22 cellular contexts compared by ENCODE assay signal in genomic region chrX:123917069-123917468, GRCh38. TPM values are rescaled to one million over a fixed set of nuclear protein-coding genes. Genes with fewer than 3 reads are reported as not detected.
DNase-seq lines count a peak whose midpoint lies in the region; ATAC-seq, FAIRE-seq and TF ChIP-seq lines count a peak whose summit lies in the region.
"Had no signal": no experiment of that assay in that cellular context is flagged by ENCODE, and none has a peak within 500 bp of the region (broad histone marks: within the 10 kb centered on the region; RNA-seq: fewer than 3 reads in every experiment).

No MANE protein-coding gene starts in this region.

- H3K4me1 ChIP-seq in SK-N-SH (ENCODE audit: control insufficient read depth in 1 of 2, insufficient read depth in 2 of 2, low read depth in 1 of 2, low read length in 1 of 2) (no peaks in the 10 kb centered on the region), liver (ENCODE audit: control insufficient read depth in 4 of 4, insufficient read depth in 4 of 4, low read length in 3 of 4) (no peaks in the 10 kb centered on the region)
- H3K4me1 ChIP-seq: HAP-1, SJSA1 had no signal

- TF ChIP-seq EP300 in SK-N-SH (IDR thresholded peaks at IDR 0.05; ENCODE audit: borderline replicate concordance in 1 of 2, low read depth in 1 of 2, low read length in 1 of 2): no peak

- H3K4me3 ChIP-seq in SK-N-SH (ENCODE audit: low read depth in 2 of 2, low read length in 1 of 2): no peak overlapping the region
- no peak overlapping the region for H3K4me3 ChIP-seq in bronchial epithelial cell (ENCODE audit: low read depth, low read length)
- no peak overlapping the region for H3K4me3 ChIP-seq in liver (ENCODE audit: low read depth in 1 of 3, low read length in 3 of 3)
- H3K4me3 ChIP-seq: GM23338, HAP-1, SJSA1 had no signal

- FAIRE-seq in bronchial epithelial cell (lab: Jason Lieb, UNC): no peak
- FAIRE-seq: GM12891, HTR-8/SVneo had no signal

- H3K9me3 Mint-ChIP-seq in activated CD8-positive, alpha-beta memory T cell treated with anti-CD3 and anti-CD28 coated beads, Interleukin-2, amount 10 ng/mL, durations not matched to agents 7 days and 5 days (ENCODE audit: low read depth): no peaks in the 10 kb centered on the region
- H3K9me3 Mint-ChIP-seq: GM23338 had no signal

- CTCF ChIA-PET in SK-N-SH (lab: Yijun Ruan, JAX): no interaction called here
- CTCF ChIA-PET in activated CD8-positive, alpha-beta memory T cell treated with anti-CD3 and anti-CD28 coated beads, Interleukin-2, amount 10 ng/mL, durations not matched to agents 7 days and 5 days (lab: Charles Lee): no interaction called here

- POLR2A ChIA-PET in SK-N-SH (lab: Yijun Ruan, JAX): no interaction called here

- no peak overlapping the region for H3K27ac Mint-ChIP-seq in activated CD8-positive, alpha-beta memory T cell treated with anti-CD3 and anti-CD28 coated beads, Interleukin-2, amount 10 ng/mL, durations not matched to agents 7 days and 5 days
- H3K27ac Mint-ChIP-seq: GM23338 had no signal

- no peak overlapping the region for H3K4me3 Mint-ChIP-seq in activated CD8-positive, alpha-beta memory T cell treated with anti-CD3 and anti-CD28 coated beads, Interleukin-2, amount 10 ng/mL, durations not matched to agents 7 days and 5 days
- H3K4me3 Mint-ChIP-seq: GM23338 had no signal

- H3K36me3 ChIP-seq in SK-N-SH (replicated peaks in 1 of 2; ENCODE audit: control insufficient read depth in 1 of 2, insufficient read depth in 2 of 2, low read length in 1 of 2): peaks cover 0 to 3% of the 10 kb centered on the region in 2 experiments
- no peaks in the 10 kb centered on the region for H3K36me3 ChIP-seq in bronchial epithelial cell (ENCODE audit: control insufficient read depth, insufficient read depth, low read length)
- no peaks in the 10 kb centered on the region for H3K36me3 ChIP-seq in liver (ENCODE audit: control insufficient read depth in 4 of 4, insufficient read depth in 3 of 4, low read depth in 1 of 4, low read length in 3 of 4)
- H3K36me3 ChIP-seq: HAP-1, SJSA1 had no signal

- no peak for DNase-seq in SK-N-SH
- peak; percentile 23 for DNase-seq in bronchial epithelial cell (ENCODE audit: low read depth)
- DNase-seq in activated CD8-positive, alpha-beta memory T cell treated with anti-CD3 and anti-CD28 coated beads, Interleukin-2, amount 10 ng/mL, durations not matched to agents 7 days and 5 days: no peak
- DNase-seq: DND-41, IMR-90, NCI-H1105 treated with DMSO at 0.1 percent for 48 hours, NCI-H2029 treated with DMSO at 0.1 percent for 48 hours, NCI-H2171, NCI-H524 treated with DMSO at 0.1 percent for 48 hours, NCI-H82, SW 1271 had no signal

- no peak overlapping the region for H3K4me2 ChIP-seq in SK-N-SH
- H3K4me2 ChIP-seq: GM23338 had no signal

- no peaks in the 10 kb centered on the region for H4K20me1 ChIP-seq in SK-N-SH (ENCODE audit: insufficient read depth)

- no peak overlapping the region for H2AFZ ChIP-seq in SK-N-SH (ENCODE audit: low read depth)
- H2AFZ ChIP-seq: GM23338 had no signal

- no peaks in the 10 kb centered on the region for H3K9me2 ChIP-seq in SK-N-SH

- no peaks in the 10 kb centered on the region; the same call in 1 of the 2 replicates for H3K27me3 ChIP-seq in SK-N-SH (ENCODE audit: insufficient read depth)
- H3K27me3 ChIP-seq in bronchial epithelial cell (ENCODE audit: control insufficient read depth, insufficient read depth, low read length): no peaks in the 10 kb centered on the region
- H3K27me3 ChIP-seq in liver (ENCODE audit: control insufficient read depth in 4 of 4, insufficient read depth in 4 of 4, low read length in 3 of 4): no peaks in the 10 kb centered on the region
- H3K27me3 ChIP-seq: SJSA1 had no signal

- H3K27me3 Mint-ChIP-seq in activated CD8-positive, alpha-beta memory T cell treated with anti-CD3 and anti-CD28 coated beads, Interleukin-2, amount 10 ng/mL, durations not matched to agents 7 days and 5 days: no peaks in the 10 kb centered on the region

- TF ChIP-seq POLR2A in GM18505 (IDR thresholded peaks at IDR 0.05; ENCODE audit: borderline replicate concordance, extremely low read depth, insufficient read depth, insufficient read length): no peak

- H3K9me3 ChIP-seq in SK-N-SH: no peaks in the 10 kb centered on the region
- H3K9me3 ChIP-seq in liver (ENCODE audit: control insufficient read depth in 4 of 4, low read length in 3 of 4): no peaks in the 10 kb centered on the region
- H3K9me3 ChIP-seq: HAP-1, SJSA1 had no signal

- no peaks in the 10 kb centered on the region for H3K36me3 Mint-ChIP-seq in activated CD8-positive, alpha-beta memory T cell treated with anti-CD3 and anti-CD28 coated beads, Interleukin-2, amount 10 ng/mL, durations not matched to agents 7 days and 5 days

- H3K27ac ChIP-seq in SK-N-SH (ENCODE audit: low read depth in 2 of 2, low read length in 1 of 2) (no peak overlapping the region), liver (ENCODE audit: low read depth in 1 of 2, low read length in 2 of 2) (no peak overlapping the region)
- H3K27ac ChIP-seq: C4-2B, SJSA1 had no signal

- H3K9ac ChIP-seq in SK-N-SH: no peak overlapping the region
- H3K9ac ChIP-seq in liver (ENCODE audit: low read depth in 1 of 2, low read length in 2 of 2): no peak overlapping the region

- no peaks in the 10 kb centered on the region for H3K79me2 ChIP-seq in SK-N-SH (ENCODE audit: insufficient read depth)

- TF ChIP-seq CTCF in SK-N-SH (IDR thresholded peaks at IDR 0.05): no peak
- no peak for TF ChIP-seq CTCF in bronchial epithelial cell (IDR thresholded peaks at IDR 0.05; ENCODE audit: insufficient read depth, low read length, severe bottlenecking)
- TF ChIP-seq CTCF in liver (IDR thresholded peaks at IDR 0.05; ENCODE audit: low read depth, low read length, missing input control): no peak

- H3F3A ChIP-seq in SK-N-SH (replicated peaks; ENCODE audit: insufficient read depth): peaks cover 6% of the 10 kb centered on the region

- TF ChIP-seq RAD21 in SK-N-SH (IDR thresholded peaks at IDR 0.05; ENCODE audit: low read length) (no peak), liver (IDR thresholded peaks at IDR 0.05) (no peak)

- ATAC-seq in SK-N-SH treated with all-trans-retinoic acid at 6 μM for 48 hours (peak; percentile 35; the same call in 1 of the 3 replicates), GM18505 (IDR thresholded peaks at IDR 0.05; ENCODE audit: unreplicated experiment) (no peak), HG02938 (IDR thresholded peaks at IDR 0.05; ENCODE audit: unreplicated experiment) (no peak)
- no peak for ATAC-seq in activated CD8-positive, alpha-beta memory T cell treated with anti-CD3 and anti-CD28 coated beads, Interleukin-2, amount 10 ng/mL, durations not matched to agents 7 days and 5 days
- ATAC-seq: GM23338, Right ventricle myocardium inferior had no signal

- H3K4me1 Mint-ChIP-seq in activated CD8-positive, alpha-beta memory T cell treated with anti-CD3 and anti-CD28 coated beads, Interleukin-2, amount 10 ng/mL, durations not matched to agents 7 days and 5 days: no peaks in the 10 kb centered on the region
- H3K4me1 Mint-ChIP-seq: GM23338 had no signal

TF ChIP-seq in SK-N-SH, 30 proteins besides CTCF, POLR2A, EP300 and RAD21 (continues in another document):
- no peak for TF ChIP-seq POLR2AphosphoS5 (IDR thresholded peaks at IDR 0.05; ENCODE audit: low read depth, low read length)
- TF ChIP-seq USF2 (IDR thresholded peaks at IDR 0.05; ENCODE audit: borderline replicate concordance, low read depth, low read length): no peak
- TF ChIP-seq FOSL2 (IDR thresholded peaks at IDR 0.05; ENCODE audit: borderline replicate concordance, low read depth): no peak
- no peak for TF ChIP-seq JUND (IDR thresholded peaks at IDR 0.05)
- no peak for TF ChIP-seq GABPA (IDR thresholded peaks at IDR 0.05; ENCODE audit: low read depth)

TF ChIP-seq in liver, 16 proteins besides CTCF, POLR2A, EP300 and RAD21:
- TF ChIP-seq HNF4A (conservative IDR thresholded peaks at IDR 0.05) (peak; percentile 6), HNF4G (IDR thresholded peaks at IDR 0.05) (no peak)

RNA-seq across cellular contexts. Expression of gene STAG2, which starts 44.4 kb away (rescaled TPM):
- polyA plus RNA-seq in SK-N-SH (2012; rRNA removed): 11.3 and 11.6 TPM in 2 replicates
- polyA plus RNA-seq in SK-N-SH (2012; cell fraction: cytosol; rRNA removed): 20.3 and 21.0 TPM in 2 replicates
- polyA plus RNA-seq in SK-N-SH (2012; cell fraction: nucleus; rRNA removed): 4.9 and 13.5 TPM in 2 replicates
- total RNA-seq in bronchial epithelial cell: 90.8 and 95.1 TPM in 2 replicates
- 10 to 100 TPM; 32.5 to 71.0 TPM for total RNA-seq in liver
- 10 to 100 TPM in 1 of 2 donors, 1 to 10 TPM in 1; 9.7 to 15.3 TPM for polyA plus RNA-seq in liver
- total RNA-seq in activated CD8-positive, alpha-beta memory T cell treated with anti-CD3 and anti-CD28 coated beads, Interleukin-2, amount 10 ng/mL, durations not matched to agents 7 days and 5 days: 100 to 1,000 TPM in 1 of 2 experiments, 10 to 100 TPM in 1; 80.6 to 112 TPM

RNA-seq across cellular contexts. Expression of gene XIAP, which starts 57.2 kb away (rescaled TPM):
- 8.0 and 9.1 TPM in 2 replicates for polyA plus RNA-seq in SK-N-SH (2012; rRNA removed)
- polyA plus RNA-seq in SK-N-SH (2012; cell fraction: cytosol; rRNA removed): 10.7 and 12.1 TPM in 2 replicates
- 8.1 and 9.3 TPM in 2 replicates for polyA plus RNA-seq in SK-N-SH (2012; cell fraction: nucleus; rRNA removed)
- 41.6 and 43.3 TPM in 2 replicates for total RNA-seq in bronchial epithelial cell
- 10 to 100 TPM; 22.0 to 22.8 TPM for total RNA-seq in liver
- polyA plus RNA-seq in liver: 1 to 10 TPM; 7.8 to 9.1 TPM
- 10 to 100 TPM; 36.6 to 36.9 TPM for total RNA-seq in activated CD8-positive, alpha-beta memory T cell treated with anti-CD3 and anti-CD28 coated beads, Interleukin-2, amount 10 ng/mL, durations not matched to agents 7 days and 5 days
